Comparison of ENCODE assay signal across 9 cellular contexts in genomic region chr11:125762445-125762844, GRCh38. TPM values are rescaled to one million over a fixed set of nuclear protein-coding genes. Genes with fewer than 3 reads are reported as not detected.
"Had no signal": no experiment of that assay in that cellular context is flagged by ENCODE, and none has a peak within 500 bp of the region (broad histone marks: within the 10 kb centered on the region; RNA-seq: fewer than 3 reads in every experiment).

No MANE protein-coding gene starts in this region.

- FAIRE-seq: G401.6, GM12878, GM12891, GM12892, GM18507, GM19239 had no signal

- H3K4me3 ChIP-seq: GM12878 had no signal

- DNase-seq: GDM1, GF-D8 had no signal

- ATAC-seq: GM12878 had no signal

RNA-seq across cellular contexts. Expression of gene PATE2, which starts 16.2 kb away (rescaled TPM):
- total RNA-seq: G401 had no signal

RNA-seq across cellular contexts. Expression of gene PATE1, which starts 16.4 kb away (rescaled TPM):
- total RNA-seq: G401, GM12878 had no signal
- polyA plus RNA-seq: GM12878 had no signal

RNA-seq across cellular contexts. Expression of gene PATE3, which starts 25.5 kb away (rescaled TPM):
- total RNA-seq: G401, GM12878 had no signal
- polyA plus RNA-seq: GM12878 had no signal
